33 cellular contexts compared by ENCODE assay signal in genomic region chr19:3330047-3330446, GRCh38.
"Had no signal": no experiment of that assay in that cellular context is flagged by ENCODE, and none has a peak within 500 bp of the region (broad histone marks: within the 10 kb centered on the region; RNA-seq: fewer than 3 reads in every experiment).

No MANE protein-coding gene starts in this region.

- H3K9me3 ChIP-seq: adrenal gland, ascending aorta, body of pancreas, breast epithelium had no signal

- H3K27me3 ChIP-seq: adrenal gland, ascending aorta, body of pancreas, brain microvascular endothelial cell, breast epithelium had no signal

- DNase-seq: activated effector memory CD4-positive, alpha-beta T cell treated with anti-CD3 and anti-CD28 coated beads, Interleukin-2, amount 50 U/mL, for 16 hours; activated effector memory CD4-positive, alpha-beta T cell treated with Interleukin-2 at 50 U/mL for 16 hours; activated gamma-delta T cell; activated gamma-delta T cell treated with Interleukin-2 at 50 U/mL for 16 hours; activated naive CD4-positive, alpha-beta T cell; activated naive CD4-positive, alpha-beta T cell treated with anti-CD3 and anti-CD28 coated beads for 36 hours; activated naive CD4-positive, alpha-beta T cell treated with anti-CD3 and anti-CD28 coated beads, Interleukin-2, amount 10 ng/mL, durations not matched to agents 7 days and 5 days; activated naive CD4-positive, alpha-beta T cell treated with anti-CD3 and anti-CD28 coated beads, Interleukin-2, amount 50 U/mL, for 16 hours; activated naive CD4-positive, alpha-beta T cell treated with Interleukin-2 at 50 U/mL for 16 hours; activated naive CD8-positive, alpha-beta T cell treated with anti-CD3 and anti-CD28 coated beads for 36 hours; activated naive CD8-positive, alpha-beta T cell treated with anti-CD3 and anti-CD28 coated beads, Interleukin-2, amount 10 ng/mL, durations not matched to agents 7 days and 5 days; activated naive CD8-positive, alpha-beta T cell treated with anti-CD3 and anti-CD28 coated beads, Interleukin-2, amount 50 U/mL, for 24 hours; activated T-cell treated with anti-CD3 and anti-CD28 coated beads, Interleukin-2, amount 50 U/mL, for 1 hour; activated T-cell treated with anti-CD3 and anti-CD28 coated beads, Interleukin-2, amount 50 U/mL, for 24 hours; activated T-cell treated with anti-CD3 and anti-CD28 coated beads, Interleukin-2, amount 50 U/mL, for 4 hours; activated T-cell treated with anti-CD3 and anti-CD28 coated beads, Interleukin-2, amount 50 U/mL, for 48 hours; activated T-cell treated with anti-CD3 and anti-CD28 coated beads, Interleukin-2, amount 50 U/mL, for 72 hours; adrenal gland; amniotic stem cell; amygdala; anterior cingulate cortex; aorta; body of pancreas; brain microvascular endothelial cell; caudate nucleus; cerebellar nuclear complex had no signal

- H3K27ac ChIP-seq: adrenal gland, ascending aorta, body of pancreas, brain microvascular endothelial cell, breast epithelium, cardiac muscle cell had no signal

- H3K36me3 ChIP-seq: adrenal gland, ascending aorta, brain microvascular endothelial cell, breast epithelium, cardiac muscle cell had no signal

- FAIRE-seq: astrocyte, bronchial epithelial cell had no signal

- ATAC-seq: activated naive CD4-positive, alpha-beta T cell treated with anti-CD3 and anti-CD28 coated beads, Interleukin-2, amount 50 U/mL, for 72 hours; activated naive CD8-positive, alpha-beta T cell treated with anti-CD3 and anti-CD28 coated beads, Interleukin-2, amount 50 U/mL, for 24 hours; activated T-cell treated with anti-CD3 and anti-CD28 coated beads, Interleukin-2, amount 50 U/mL, for 4 hours; activated T-cell treated with anti-CD3 and anti-CD28 coated beads, Interleukin-2, amount 50 U/mL, for 72 hours; activated T-helper 17 cell treated with anti-CD3 and anti-CD28 coated beads, Interleukin-2, amount 50 U/mL, for 72 hours; body of pancreas had no signal

- H3K4me3 ChIP-seq: adrenal gland, ascending aorta, body of pancreas, breast epithelium, cardiac muscle cell had no signal
